9 cellular contexts compared by ENCODE assay signal in genomic region chr2:64857581-64858471, GRCh38.
DNase-seq lines count a peak whose midpoint lies in the region; ATAC-seq and TF ChIP-seq lines count a peak whose summit lies in the region.
"Had no signal": no experiment of that assay in that cellular context is flagged by ENCODE, and none has a peak within 500 bp of the region (broad histone marks: within the 10 kb centered on the region; RNA-seq: fewer than 3 reads in every experiment).

No MANE protein-coding gene starts in this region.

- H3K27ac ChIP-seq in VCaP (peak overlapping the region; percentile 35; the same call in 1 of the 2 replicates), heart right ventricle (peak overlapping the region; percentile 20 to 99 (median 94)), psoas muscle (peak overlapping the region; percentile 93)

- DNase-seq in Daoy (ENCODE audit: low read depth) (peak; percentile 67), heart right ventricle (peak; percentile 69 to 83), psoas muscle (peak; percentile 64 to 80)
- no peak for DNase-seq in activated naive CD4-positive, alpha-beta T cell treated with Interleukin-2 at 50 U/mL for 16 hours
- DNase-seq: activated CD4-positive, CD25-positive, alpha-beta regulatory T cell treated with anti-CD3 and anti-CD28 coated beads, Interleukin-2, amount 50 U/mL, for 72 hours had no signal

- intact Hi-C loops in heart right ventricle (cut with DNase I) (loop anchor here in 5 of 10 donors (2.0 to 10.0 kb wide), 5 partner anchors 83 to 205 kb away; partner anchors contain the start of gene SERTAD2 (in 1 of the 5)), psoas muscle (cut with DNase I) (loop anchor here in 1 of 2 donors (1.0 to 2.0 kb wide), 3 partner anchors 91 to 205 kb away; partner anchors contain the start of gene SERTAD2)

- H3K27me3 ChIP-seq in heart right ventricle (no peaks in the 10 kb centered on the region), psoas muscle (ENCODE audit: insufficient read depth in 3 of 3, low read length in 2 of 3) (no peaks in the 10 kb centered on the region)

- 19 to 21% methylated on average over 18 of the region's 18 CpGs for WGBS in heart right ventricle, 2 donors
- 10 to 20% (median 15%) methylated on average over 18 of the region's 18 CpGs for WGBS in psoas muscle, 3 donors

- TF ChIP-seq CTCF in VCaP (conservative IDR thresholded peaks at IDR 0.05) (no peak), heart right ventricle (IDR thresholded peaks at IDR 0.05) (peak in 2 of 9 donors; percentile 7 to 28), psoas muscle (IDR thresholded peaks at IDR 0.05) (peak; percentile 9)

- peaks cover 0 to 5% (median 0%) of the 10 kb centered on the region in 11 donors for H3K9me3 ChIP-seq in heart right ventricle
- no peaks in the 10 kb centered on the region for H3K9me3 ChIP-seq in psoas muscle

- peak overlapping the region in 2 of 10 donors; percentile 3 to 12 for H3K4me3 ChIP-seq in heart right ventricle
- peak overlapping the region; percentile 2 for H3K4me3 ChIP-seq in psoas muscle

- H3K4me1 ChIP-seq in heart right ventricle (peaks cover 23 to 93% (median 37%) of the 10 kb centered on the region in 9 donors), psoas muscle (peaks cover 52% of the 10 kb centered on the region)

- peak; percentile 22 to 66 (median 52) for ATAC-seq in heart right ventricle
- peak; percentile 39 to 65 (median 55) for ATAC-seq in psoas muscle
- no peak for ATAC-seq in GM21447 (IDR thresholded peaks at IDR 0.05; ENCODE audit: unreplicated experiment)
- no peak for ATAC-seq in HG02571 (IDR thresholded peaks at IDR 0.05; ENCODE audit: unreplicated experiment)
- ATAC-seq in HG03460 (IDR thresholded peaks at IDR 0.05; ENCODE audit: unreplicated experiment), result no peak

- no peaks in the 10 kb centered on the region for H3K36me3 ChIP-seq in heart right ventricle
- H3K36me3 ChIP-seq in psoas muscle (ENCODE audit: insufficient read depth in 1 of 2, low read depth in 1 of 2), result no peaks in the 10 kb centered on the region

Comparison
In these comparisons a context has a peak if more than half of its experiments do, and no peak if none do; other contexts are left out.
1. H3K27ac ChIP-seq: peak in every context shown above with its lines; median percentile 94 in heart right ventricle; 93 in psoas muscle; 35 in VCaP.
2. ATAC-seq: peak in heart right ventricle (8 of 8) and psoas muscle (4 of 4); none in GM21447 (single experiment), HG02571 (single experiment) and HG03460 (single experiment).